In the genomic region with DNA sequence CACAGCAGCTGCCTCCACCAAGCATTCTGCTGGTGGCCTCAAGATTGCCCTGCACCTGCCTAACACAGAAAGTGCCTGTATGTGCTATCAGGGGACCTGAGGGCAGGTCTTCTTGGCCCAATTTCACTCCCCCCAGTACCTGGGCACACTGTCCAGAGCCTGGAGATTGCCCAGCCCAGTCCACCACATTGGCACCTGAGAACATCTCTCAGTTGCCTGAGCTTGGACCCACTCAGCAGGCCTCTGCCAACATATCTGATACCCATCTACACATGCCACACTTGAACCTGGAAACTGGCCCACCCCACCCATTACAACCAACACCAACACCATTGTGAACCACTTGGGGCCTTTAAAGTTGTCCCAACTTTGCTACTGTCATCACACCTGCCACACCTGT, we compare ENCODE assay signal across 31 cellular contexts.
"Had no signal": no experiment of that assay in that cellular context is flagged by ENCODE, and none has a peak within 500 bp of the region (broad histone marks: within the 10 kb centered on the region; RNA-seq: fewer than 3 reads in every experiment).

No MANE protein-coding gene starts in this region.

- H3K4me3 ChIP-seq: adrenal gland, ascending aorta, body of pancreas, breast epithelium, cardiac muscle cell had no signal

- H3K9me3 ChIP-seq: adrenal gland, ascending aorta, body of pancreas had no signal

- ATAC-seq: activated naive CD4-positive, alpha-beta T cell treated with anti-CD3 and anti-CD28 coated beads, Interleukin-2, amount 50 U/mL, for 72 hours; activated naive CD8-positive, alpha-beta T cell treated with anti-CD3 and anti-CD28 coated beads, Interleukin-2, amount 50 U/mL, for 24 hours; activated T-cell treated with anti-CD3 and anti-CD28 coated beads, Interleukin-2, amount 50 U/mL, for 4 hours; activated T-cell treated with anti-CD3 and anti-CD28 coated beads, Interleukin-2, amount 50 U/mL, for 72 hours; activated T-helper 17 cell treated with anti-CD3 and anti-CD28 coated beads, Interleukin-2, amount 50 U/mL, for 72 hours; body of pancreas had no signal

- H3K36me3 ChIP-seq: adrenal gland, ascending aorta, brain microvascular endothelial cell, breast epithelium, cardiac muscle cell had no signal

- DNase-seq: activated effector memory CD4-positive, alpha-beta T cell treated with anti-CD3 and anti-CD28 coated beads, Interleukin-2, amount 50 U/mL, for 16 hours; activated effector memory CD4-positive, alpha-beta T cell treated with Interleukin-2 at 50 U/mL for 16 hours; activated gamma-delta T cell; activated gamma-delta T cell treated with Interleukin-2 at 50 U/mL for 16 hours; activated naive CD4-positive, alpha-beta T cell; activated naive CD4-positive, alpha-beta T cell treated with anti-CD3 and anti-CD28 coated beads for 36 hours; activated naive CD4-positive, alpha-beta T cell treated with anti-CD3 and anti-CD28 coated beads, Interleukin-2, amount 10 ng/mL, durations not matched to agents 7 days and 5 days; activated naive CD4-positive, alpha-beta T cell treated with anti-CD3 and anti-CD28 coated beads, Interleukin-2, amount 50 U/mL, for 16 hours; activated naive CD4-positive, alpha-beta T cell treated with Interleukin-2 at 50 U/mL for 16 hours; activated naive CD8-positive, alpha-beta T cell treated with anti-CD3 and anti-CD28 coated beads for 36 hours; activated naive CD8-positive, alpha-beta T cell treated with anti-CD3 and anti-CD28 coated beads, Interleukin-2, amount 10 ng/mL, durations not matched to agents 7 days and 5 days; activated naive CD8-positive, alpha-beta T cell treated with anti-CD3 and anti-CD28 coated beads, Interleukin-2, amount 50 U/mL, for 24 hours; activated T-cell treated with anti-CD3 and anti-CD28 coated beads, Interleukin-2, amount 50 U/mL, for 1 hour; activated T-cell treated with anti-CD3 and anti-CD28 coated beads, Interleukin-2, amount 50 U/mL, for 24 hours; activated T-cell treated with anti-CD3 and anti-CD28 coated beads, Interleukin-2, amount 50 U/mL, for 4 hours; activated T-cell treated with anti-CD3 and anti-CD28 coated beads, Interleukin-2, amount 50 U/mL, for 48 hours; activated T-cell treated with anti-CD3 and anti-CD28 coated beads, Interleukin-2, amount 50 U/mL, for 72 hours; adrenal gland; amniotic stem cell; amygdala; anterior cingulate cortex; body of pancreas; brain microvascular endothelial cell; caudate nucleus; central memory CD4-positive, alpha-beta T cell; cerebellar nuclear complex had no signal

- H3K4me1 ChIP-seq: adrenal gland, ascending aorta, body of pancreas, breast epithelium had no signal

- H3K27me3 ChIP-seq: adrenal gland, ascending aorta, body of pancreas, brain microvascular endothelial cell, breast epithelium, cardiac muscle cell had no signal

- H3K27ac ChIP-seq: adrenal gland, ascending aorta, body of pancreas, brain microvascular endothelial cell, breast epithelium, cardiac muscle cell had no signal
